Comparison of ENCODE assay signal across 13 cellular contexts in genomic region chr1:25861316-25862286, GRCh38. TPM values are rescaled to one million over a fixed set of nuclear protein-coding genes. Genes with fewer than 3 reads are reported as not detected.
A peak's percentile ranks its signal among the peaks of the same experiment; 100 is the strongest.
DNase-seq lines count a peak whose midpoint lies in the region; ATAC-seq and TF ChIP-seq lines count a peak whose summit lies in the region.
"Had no signal": no experiment of that assay in that cellular context is flagged by ENCODE, and none has a peak within 500 bp of the region (broad histone marks: within the 10 kb centered on the region; RNA-seq: fewer than 3 reads in every experiment).

No MANE protein-coding gene starts in this region.

- peaks cover 21% of the 10 kb centered on the region for H3K4me1 Mint-ChIP-seq in activated naive CD8-positive, alpha-beta T cell treated with anti-CD3 and anti-CD28 coated beads, Interleukin-2, amount 10 ng/mL, durations not matched to agents 7 days and 5 days

- H3K27ac ChIP-seq in neutrophil = peak overlapping the region; percentile 80
- H3K27ac ChIP-seq: foreskin keratinocyte, SK-N-MC had no signal

- no peak for TF ChIP-seq POLR2A in NB4 (IDR thresholded peaks at IDR 0.05; ENCODE audit: extremely low read depth, insufficient read length)

- TF ChIP-seq CTCF in NB4 (IDR thresholded peaks at IDR 0.05; ENCODE audit: low read depth, low read length) = no peak
- no peak for TF ChIP-seq CTCF in neutrophil (IDR thresholded peaks at IDR 0.05)

- no peaks in the 10 kb centered on the region for H3K9me3 ChIP-seq in neutrophil

- H3K4me3 ChIP-seq in NB4 (ENCODE audit: low read depth, low read length) = peak overlapping the region; percentile 80
- peak overlapping the region; percentile 76 to 77 for H3K4me3 ChIP-seq in neutrophil (ENCODE audit: low read depth in 1 of 2, low read length in 1 of 2)
- H3K4me3 ChIP-seq: SK-N-MC had no signal

- peaks cover 11% of the 10 kb centered on the region for H3K36me3 ChIP-seq in neutrophil

- peak overlapping the region; percentile 13 for H3K4me3 Mint-ChIP-seq in activated naive CD8-positive, alpha-beta T cell treated with anti-CD3 and anti-CD28 coated beads, Interleukin-2, amount 10 ng/mL, durations not matched to agents 7 days and 5 days

- H3K36me3 Mint-ChIP-seq in activated naive CD8-positive, alpha-beta T cell treated with anti-CD3 and anti-CD28 coated beads, Interleukin-2, amount 10 ng/mL, durations not matched to agents 7 days and 5 days = peaks cover 3% of the 10 kb centered on the region

- POLR2A ChIA-PET in activated naive CD8-positive, alpha-beta T cell treated with anti-CD3 and anti-CD28 coated beads, Interleukin-2, amount 10 ng/mL, durations not matched to agents 7 days and 5 days (lab: Charles Lee) = no interaction called here

- ATAC-seq in activated naive CD8-positive, alpha-beta T cell treated with anti-CD3 and anti-CD28 coated beads, Interleukin-2, amount 10 ng/mL, durations not matched to agents 7 days and 5 days (ENCODE audit: low read depth) = no peak
- ATAC-seq in HG03097 (IDR thresholded peaks at IDR 0.05; ENCODE audit: low FRiP score, unreplicated experiment) = no peak
- ATAC-seq: foreskin keratinocyte had no signal

- no peaks in the 10 kb centered on the region for H3K27me3 ChIP-seq in neutrophil
- H3K27me3 ChIP-seq: foreskin keratinocyte had no signal

- no peaks in the 10 kb centered on the region for H3K9me3 Mint-ChIP-seq in activated naive CD8-positive, alpha-beta T cell treated with anti-CD3 and anti-CD28 coated beads, Interleukin-2, amount 10 ng/mL, durations not matched to agents 7 days and 5 days

- DNase-seq in GDM1 (lab: John Stamatoyannopoulos, UW) = peak; percentile 86
- DNase-seq in NB4 (ENCODE audit: low read depth) = peak; percentile 91
- no peak for DNase-seq in activated naive CD8-positive, alpha-beta T cell treated with anti-CD3 and anti-CD28 coated beads, Interleukin-2, amount 10 ng/mL, durations not matched to agents 7 days and 5 days
- no peak for DNase-seq in NCI-H2171 treated with DMSO at 0.1 percent for 48 hours (lab: John Stamatoyannopoulos, UW)
- DNase-seq in HCEC 1CT = no peak
- no peak for DNase-seq in stimulated activated naive CD4-positive, alpha-beta T cell (lab: John Stamatoyannopoulos, UW)
- DNase-seq: activated T-cell treated with anti-CD3 and anti-CD28 coated beads, Interleukin-2, amount 50 U/mL, for 48 hours; NCI-H2029 treated with DMSO at 0.1 percent for 48 hours; retina had no signal

- H3K27ac Mint-ChIP-seq in activated naive CD8-positive, alpha-beta T cell treated with anti-CD3 and anti-CD28 coated beads, Interleukin-2, amount 10 ng/mL, durations not matched to agents 7 days and 5 days = peak overlapping the region; percentile 18

- H3K4me1 ChIP-seq in neutrophil (ENCODE audit: control insufficient read depth in 1 of 2, insufficient read depth in 1 of 2, low read depth in 1 of 2, low read length in 1 of 2) = peaks cover 39 to 46% of the 10 kb centered on the region in 2 experiments

- H3K27me3 Mint-ChIP-seq in activated naive CD8-positive, alpha-beta T cell treated with anti-CD3 and anti-CD28 coated beads, Interleukin-2, amount 10 ng/mL, durations not matched to agents 7 days and 5 days = no peaks in the 10 kb centered on the region

RNA-seq across cellular contexts. Expression of gene AUNIP, which starts 2.3 kb away (rescaled TPM):
- 1 to 10 TPM; 4.8 TPM for total RNA-seq in activated naive CD8-positive, alpha-beta T cell treated with anti-CD3 and anti-CD28 coated beads, Interleukin-2, amount 10 ng/mL, durations not matched to agents 7 days and 5 days

RNA-seq across cellular contexts. Expression of gene PAQR7, which starts 13.9 kb away (rescaled TPM):
- total RNA-seq in activated naive CD8-positive, alpha-beta T cell treated with anti-CD3 and anti-CD28 coated beads, Interleukin-2, amount 10 ng/mL, durations not matched to agents 7 days and 5 days = 1 to 10 TPM; 4.7 to 5.2 TPM

RNA-seq across cellular contexts. Expression of gene MTFR1L, which starts 41.8 kb away (rescaled TPM):
- total RNA-seq in activated naive CD8-positive, alpha-beta T cell treated with anti-CD3 and anti-CD28 coated beads, Interleukin-2, amount 10 ng/mL, durations not matched to agents 7 days and 5 days = 10 to 100 TPM; 40.8 to 41.3 TPM

RNA-seq across cellular contexts. Expression of gene STMN1, which starts 44.6 kb away (rescaled TPM):
- total RNA-seq in activated naive CD8-positive, alpha-beta T cell treated with anti-CD3 and anti-CD28 coated beads, Interleukin-2, amount 10 ng/mL, durations not matched to agents 7 days and 5 days = 100 to 1,000 TPM; 575 to 595 TPM

Comparison
In these comparisons a context has a peak if more than half of its experiments do, and no peak if none do; other contexts are left out.
1. DNase-seq: peak in GDM1 (single experiment) and NB4 (single experiment); none in activated naive CD8-positive, alpha-beta T cell treated with anti-CD3 and anti-CD28 coated beads, Interleukin-2, amount 10 ng/mL, durations not matched to agents 7 days and 5 days (single experiment), NCI-H2171 treated with DMSO at 0.1 percent for 48 hours (single experiment), HCEC 1CT (single experiment) and stimulated activated naive CD4-positive, alpha-beta T cell (0 of 6).